In genomic region chr10:62688971-62689700, GRCh38 we compare ENCODE assay signal across 1 cellular context.
TF ChIP-seq lines count a peak whose summit lies in the region.

No MANE protein-coding gene starts in this region.

TF ChIP-seq in GM12878, 131 proteins besides CTCF, POLR2A, EP300 and RAD21 (continued from another document):
- TF ChIP-seq, protein P1, sequence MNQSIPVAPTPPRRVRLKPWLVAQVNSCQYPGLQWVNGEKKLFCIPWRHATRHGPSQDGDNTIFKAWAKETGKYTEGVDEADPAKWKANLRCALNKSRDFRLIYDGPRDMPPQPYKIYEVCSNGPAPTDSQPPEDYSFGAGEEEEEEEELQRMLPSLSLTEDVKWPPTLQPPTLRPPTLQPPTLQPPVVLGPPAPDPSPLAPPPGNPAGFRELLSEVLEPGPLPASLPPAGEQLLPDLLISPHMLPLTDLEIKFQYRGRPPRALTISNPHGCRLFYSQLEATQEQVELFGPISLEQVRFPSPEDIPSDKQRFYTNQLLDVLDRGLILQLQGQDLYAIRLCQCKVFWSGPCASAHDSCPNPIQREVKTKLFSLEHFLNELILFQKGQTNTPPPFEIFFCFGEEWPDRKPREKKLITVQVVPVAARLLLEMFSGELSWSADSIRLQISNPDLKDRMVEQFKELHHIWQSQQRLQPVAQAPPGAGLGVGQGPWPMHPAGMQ (IDR thresholded peaks at IDR 0.05; ENCODE audit: borderline replicate concordance), result no peak
- TF ChIP-seq KDM1A (IDR thresholded peaks at IDR 0.05; ENCODE audit: borderline replicate concordance), result no peak
- no peak for TF ChIP-seq POLR2AphosphoS5 (IDR thresholded peaks at IDR 0.05; ENCODE audit: low read length)
- TF ChIP-seq SKIL (IDR thresholded peaks at IDR 0.05; ENCODE audit: low read depth, poor library complexity, severe bottlenecking), result no peak
- TF ChIP-seq POU2F2 (IDR thresholded peaks at IDR 0.05; ENCODE audit: borderline replicate concordance, low read depth, low read length), result no peak
- TF ChIP-seq GATAD2B (conservative IDR thresholded peaks at IDR 0.05; ENCODE audit: low read depth), result no peak
- TF ChIP-seq PKNOX1 (IDR thresholded peaks at IDR 0.05), result no peak
- no peak for TF ChIP-seq BHLHE40 (IDR thresholded peaks at IDR 0.05; ENCODE audit: borderline replicate concordance in 1 of 2, low read depth in 2 of 2, low read length in 1 of 2)
- TF ChIP-seq ZZZ3 (IDR thresholded peaks at IDR 0.05; ENCODE audit: control insufficient read depth, insufficient read length, low read depth), result no peak
